Comparison of ENCODE assay signal across 8 cellular contexts in the genomic region with DNA sequence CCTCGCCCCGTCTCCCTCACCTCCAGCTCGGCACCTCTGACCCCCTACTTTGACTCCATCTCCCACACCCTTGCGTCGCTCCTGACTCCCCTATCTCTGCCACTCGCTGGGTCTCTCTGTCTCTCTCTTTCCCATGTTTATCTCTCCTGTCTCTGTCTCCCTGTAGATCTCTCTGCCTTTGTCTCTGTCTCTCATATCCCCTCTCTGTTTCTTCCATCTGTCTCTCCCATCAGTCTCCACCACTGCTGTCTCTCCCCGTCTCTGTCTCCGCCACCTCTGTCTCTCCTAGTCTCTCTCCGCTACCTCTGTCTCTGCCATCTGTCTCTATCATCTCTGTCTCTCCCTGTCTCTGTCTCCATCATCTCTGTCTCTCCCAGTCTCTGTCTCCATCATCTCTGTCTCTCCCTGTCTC. TPM values are rescaled to one million over a fixed set of nuclear protein-coding genes. Genes with fewer than 3 reads are reported as not detected.
DNase-seq lines count a peak whose midpoint lies in the region; ATAC-seq, FAIRE-seq and TF ChIP-seq lines count a peak whose summit lies in the region.

No MANE protein-coding gene starts in this region.

- no peak overlapping the region for H2AK5ac ChIP-seq in H9 (ENCODE audit: insufficient read length, low read length)

- no peaks in the 10 kb centered on the region for H4K20me1 ChIP-seq in H9 (ENCODE audit: control insufficient read depth, insufficient read depth, insufficient read length)

- H3K9me3 Mint-ChIP-seq in H9 (peaks cover 0 to 3% of the 10 kb centered on the region in 2 experiments; a peak in 1 of 5 replicates), memory B cell (no peaks in the 10 kb centered on the region)

- H3K9ac ChIP-seq in H9 (ENCODE audit: extremely low read depth, insufficient read length, low read length) = no peak overlapping the region

- H2BK5ac ChIP-seq in H9 (ENCODE audit: insufficient read length, low read length) = no peak overlapping the region

- no peak overlapping the region for H3K4ac ChIP-seq in H9 (ENCODE audit: low read depth, low read length)

- no peaks in the 10 kb centered on the region; a peak in 1 of 7 replicates for H3K36me3 Mint-ChIP-seq in H9 (ENCODE audit: insufficient read depth in 1 of 3, low read depth in 3 of 3)
- peaks cover 4% of the 10 kb centered on the region for H3K36me3 Mint-ChIP-seq in memory B cell

- H3K9me3 ChIP-seq in A549 = no peaks in the 10 kb centered on the region
- no peaks in the 10 kb centered on the region for H3K9me3 ChIP-seq in H9 (ENCODE audit: control insufficient read depth, low read depth, low read length)

- no peak overlapping the region for H2AFZ ChIP-seq in H9 (ENCODE audit: low read length)

- no peak overlapping the region for H3K56ac ChIP-seq in H9 (ENCODE audit: insufficient read length, low read depth, low read length)

- no peak for TF ChIP-seq CTCF in A549 (IDR thresholded peaks at IDR 0.05)
- TF ChIP-seq CTCF in H9 (conservative IDR thresholded peaks at IDR 0.05) = no peak
- TF ChIP-seq CTCF in astrocyte of the spinal cord (IDR thresholded peaks at IDR 0.05; ENCODE audit: low read depth, low read length) = no peak

- H3K27me3 ChIP-seq in H9 (ENCODE audit: insufficient read depth, low read length) = peaks cover 2% of the 10 kb centered on the region; the same call in 1 of the 2 replicates

- DNase-seq in A549 (ENCODE audit: low read depth in 1 of 2, low spot score in 1 of 2) (no peak), H9 (no peak), astrocyte of the spinal cord (ENCODE audit: low read depth, low spot score) (no peak), memory B cell (ENCODE audit: low spot score in 2 of 2) (no peak), COLO668 (lab: John Stamatoyannopoulos, UW; ENCODE audit: unreplicated experiment) (no peak), NCI-H1048 (lab: John Stamatoyannopoulos, UW) (no peak), NCI-H524 treated with DMSO at 0.1 percent for 48 hours (lab: John Stamatoyannopoulos, UW) (no peak)

- H4K8ac ChIP-seq in H9 (replicated peaks; ENCODE audit: insufficient read length, low read depth, low read length) = no peak overlapping the region

- H3K4me2 ChIP-seq in A549 (peak overlapping the region; percentile 97), H9 (ENCODE audit: insufficient read depth, insufficient read length, low read length) (peak overlapping the region; percentile 31)

- no peak overlapping the region for H2BK120ac ChIP-seq in H9 (ENCODE audit: low read depth, low read length, poor library complexity, severe bottlenecking)

- ATAC-seq in A549 = peak; percentile 2 to 9; a peak in 4 of 6 replicates
- no peak for ATAC-seq in memory B cell (ENCODE audit: low read depth)
- ATAC-seq in GM21381 (IDR thresholded peaks at IDR 0.05; ENCODE audit: unreplicated experiment) = no peak

- WGBS in A549 (ENCODE audit: missing lambda C conversion rate) = 37% methylated on average over 9 of the region's 9 CpGs
- no CpG with 5 or more reads among the region's 9 CpGs for WGBS in H9 (ENCODE audit: extremely low coverage, insufficient read length, low lambda C conversion rate)

- H3K23ac ChIP-seq in H9 (ENCODE audit: insufficient read length, low read depth, low read length) = no peak overlapping the region

- in situ Hi-C loops in astrocyte of the spinal cord (cut with HindIII; ENCODE audit: low sequenced_read_pairs) = no loop called here

- H3K27ac Mint-ChIP-seq in H9 (peak overlapping the region in 2 of 3 experiments; percentile 7 to 38; a peak in 3 of 7 replicates), memory B cell (no peak overlapping the region)

- POLR2A ChIA-PET in A549 (lab: Yijun Ruan, JAX) = interaction anchor here (0.6 to 3.1 kb wide), 6 partner anchors 11 to 115 kb away, joined by 3 to 118 read pairs (median 6); partner anchors contain the start of gene CCDC9

- H3K27me3 Mint-ChIP-seq in H9 (ENCODE audit: low read depth) (peaks cover 23% of the 10 kb centered on the region), memory B cell (peaks cover 16% of the 10 kb centered on the region)

- H3K14ac ChIP-seq in H9 (ENCODE audit: insufficient read depth, low read length) = no peak overlapping the region

- H3K79me2 ChIP-seq in H9 (ENCODE audit: insufficient read depth, low read length) = no peaks in the 10 kb centered on the region

- no peak overlapping the region for H2BK12ac ChIP-seq in H9 (ENCODE audit: insufficient read length, low read depth, low read length)

- no peak for TF ChIP-seq POLR2A in A549 (IDR thresholded peaks at IDR 0.05; ENCODE audit: low read length)

- no peak for TF ChIP-seq EP300 in A549 (IDR thresholded peaks at IDR 0.05)

- no peak overlapping the region for H4K5ac ChIP-seq in H9 (ENCODE audit: insufficient read length, low read depth, low read length)

- FAIRE-seq in A549 (lab: Jason Lieb, UNC) = no peak

- peaks cover 17 to 25% of the 10 kb centered on the region in 2 experiments for H3K4me1 Mint-ChIP-seq in H9
- H3K4me1 Mint-ChIP-seq in memory B cell = peaks cover 24% of the 10 kb centered on the region

- peaks cover 14% of the 10 kb centered on the region for H3K23me2 ChIP-seq in H9 (ENCODE audit: insufficient read length, low read depth, low read length, poor library complexity, severe bottlenecking)

- H3K27ac ChIP-seq in A549 = peak overlapping the region; percentile 82 to 98
- H3K27ac ChIP-seq in H9 (ENCODE audit: insufficient read length, low read depth, low read length) = no peak overlapping the region

- H3K4me3 Mint-ChIP-seq in H9 (peak overlapping the region; percentile 63 to 77), memory B cell (peak overlapping the region; percentile 77)

- no peak for TF ChIP-seq RAD21 in A549 (conservative IDR thresholded peaks at IDR 0.05 in 1 of 2, IDR thresholded peaks at IDR 0.05 in 1 of 2)

- H2BK20ac ChIP-seq in H9 (ENCODE audit: low read depth, low read length, poor library complexity, severe bottlenecking) = no peak overlapping the region

- H3K4me1 ChIP-seq in A549 = peaks cover 33% of the 10 kb centered on the region
- H3K4me1 ChIP-seq in H9 (ENCODE audit: insufficient read depth, low read length) = peaks cover 3% of the 10 kb centered on the region; the same call in 1 of the 2 replicates

- H2BK15ac ChIP-seq in H9 (ENCODE audit: low read depth, low read length) = no peak overlapping the region

- CTCF ChIA-PET in A549 (lab: Yijun Ruan, JAX) = interaction anchor here (1.1 to 16.0 kb wide), 9 partner anchors 9 to 245 kb away, joined by 4 to 893 read pairs (median 65); partner anchors contain the start of genes CCDC9 and SAE1

- H3K18ac ChIP-seq in H9 (ENCODE audit: insufficient read length, low read depth, low read length) = peak overlapping the region; percentile 43

- no peak overlapping the region for H4K91ac ChIP-seq in H9 (ENCODE audit: insufficient read length, low read depth, low read length)

- H3T11ph ChIP-seq in H9 (ENCODE audit: low read length) = no peak overlapping the region

- H3K79me1 ChIP-seq in H9 (ENCODE audit: insufficient read depth, low read depth, low read length, poor library complexity, severe bottlenecking) = no peaks in the 10 kb centered on the region

- H3K4me3 ChIP-seq in A549 (peak overlapping the region; percentile 49), astrocyte of the spinal cord (ENCODE audit: low read depth, low read length) (peak overlapping the region; percentile 48)

TF ChIP-seq in A549, 52 proteins besides CTCF, POLR2A, EP300 and RAD21:
- TF ChIP-seq GATA3 (IDR thresholded peaks at IDR 0.05; ENCODE audit: borderline replicate concordance) (no peak), ZFP36 (IDR thresholded peaks at IDR 0.05; ENCODE audit: borderline replicate concordance, partially characterized antibody) (peak; percentile 23), HOXB13 (CRISPR knock-in tag; IDR thresholded peaks at IDR 0.05; ENCODE audit: low read depth) (no peak)
TF ChIP-seq in A549: peak in this region for 1.

RNA-seq across cellular contexts. Expression of gene BBC3, which starts 12.4 kb away (rescaled TPM):
- 3.6 and 6.0 TPM in 2 replicates for polyA plus RNA-seq in A549 (2011; rRNA removed)
- polyA plus RNA-seq in A549 (2012; cell fraction: cytosol; rRNA removed) = 8.9 and 15.7 TPM in 2 replicates
- 21.8 and 21.9 TPM in 2 replicates for polyA plus RNA-seq in A549 (2012; cell fraction: nucleus; rRNA removed)
- polyA plus RNA-seq in A549 (2017; fragmentation: RNase III; extraction: RNeasy Plus Mini Kit Qiagen cat#74134 plus additional on column Dnase treatment) = 8.9 to 9.4 TPM (median 8.9 TPM) in 3 replicates
- 3.2 and 5.3 TPM in 2 replicates for polyA minus RNA-seq in A549 (2011; rRNA and poly(A)+ RNA removed)
- total RNA-seq in H9 (2021) = 23.2 and 24.8 TPM in 2 replicates

RNA-seq across cellular contexts. Expression of gene CCDC9, which starts 13.0 kb away (rescaled TPM):
- polyA plus RNA-seq in A549 (2011; rRNA removed) (6.5 and 9.4 TPM in 2 replicates), A549 (2017; fragmentation: RNase III; extraction: RNeasy Plus Mini Kit Qiagen cat#74134 plus additional on column Dnase treatment) (22.2 to 25.7 TPM (median 24.6 TPM) in 3 replicates)
- 8.2 and 9.1 TPM in 2 replicates for polyA plus RNA-seq in A549 (2012; cell fraction: cytosol; rRNA removed)
- polyA plus RNA-seq in A549 (2012; cell fraction: nucleus; rRNA removed) = 20.7 and 30.6 TPM in 2 replicates
- 1.7 and 6.1 TPM in 2 replicates for polyA minus RNA-seq in A549 (2011; rRNA and poly(A)+ RNA removed)
- total RNA-seq in H9 (2021) = 34.4 and 36.9 TPM in 2 replicates

RNA-seq across cellular contexts. Expression of gene INAFM1, which starts 31.3 kb away (rescaled TPM):
- polyA plus RNA-seq in A549 (2011; rRNA removed) (1.5 and 1.6 TPM in 2 replicates), A549 (2017; fragmentation: RNase III; extraction: RNeasy Plus Mini Kit Qiagen cat#74134 plus additional on column Dnase treatment) (4.6 to 5.7 TPM (median 5.5 TPM) in 3 replicates)
- 4.2 and 5.9 TPM in 2 replicates for polyA plus RNA-seq in A549 (2012; cell fraction: cytosol; rRNA removed)
- 19.1 and 20.8 TPM in 2 replicates for polyA plus RNA-seq in A549 (2012; cell fraction: nucleus; rRNA removed)
- polyA minus RNA-seq in A549 (2011; rRNA and poly(A)+ RNA removed) = 0.21 and 2.1 TPM in 2 replicates
- 8.5 and 9.2 TPM in 2 replicates for total RNA-seq in H9 (2021)

Comparison
In these comparisons a context has a peak if more than half of its experiments do, and no peak if none do; other contexts are left out.
1. ATAC-seq: peak in A549 (2 of 2); none in memory B cell (single experiment) and GM21381 (single experiment).